Comparison of ENCODE assay signal across 1 cellular context in genomic region chr11:12673924-12674570, GRCh38.
A peak's percentile ranks its signal among the peaks of the same experiment; 100 is the strongest.
TF ChIP-seq lines count a peak whose summit lies in the region.

Gene TEAD1, plus strand, starts transcription at chr11:12674421.

TF ChIP-seq in IMR-90, 13 proteins besides CTCF, POLR2A, EP300 and RAD21 (continued from another document):
- TF ChIP-seq RFX5 (IDR thresholded peaks at IDR 0.05; ENCODE audit: low read depth, low read length), result no peak
- TF ChIP-seq USF2 (IDR thresholded peaks at IDR 0.05; ENCODE audit: low read depth, low read length), result peak; percentile 3; the same call in 1 of the 2 replicates
- peak; percentile 93 for TF ChIP-seq MAZ (IDR thresholded peaks at IDR 0.05; ENCODE audit: borderline replicate concordance, low read depth, low read length)
